In genomic region chr9:112665347-112665746, GRCh38 we compare ENCODE assay signal across 1 cellular context.
A peak's percentile ranks its signal among the peaks of the same experiment; 100 is the strongest.
TF ChIP-seq lines count a peak whose summit lies in the region.

No MANE protein-coding gene starts in this region.

TF ChIP-seq in GM12878, 131 proteins besides CTCF, POLR2A, EP300 and RAD21:
- TF ChIP-seq JUNB (IDR thresholded peaks at IDR 0.05): no peak
- no peak for TF ChIP-seq GATAD2B (conservative IDR thresholded peaks at IDR 0.05; ENCODE audit: low read depth)
- TF ChIP-seq HDAC6 (IDR thresholded peaks at IDR 0.05; ENCODE audit: unreplicated experiment): no peak
- no peak for TF ChIP-seq IRF4 (IDR thresholded peaks at IDR 0.05; ENCODE audit: low read depth, low read length)
- peak; percentile 45; the same call in 1 of the 2 replicates for TF ChIP-seq SMC3 (IDR thresholded peaks at IDR 0.05; ENCODE audit: borderline replicate concordance, low read length)
